In the genomic region with DNA sequence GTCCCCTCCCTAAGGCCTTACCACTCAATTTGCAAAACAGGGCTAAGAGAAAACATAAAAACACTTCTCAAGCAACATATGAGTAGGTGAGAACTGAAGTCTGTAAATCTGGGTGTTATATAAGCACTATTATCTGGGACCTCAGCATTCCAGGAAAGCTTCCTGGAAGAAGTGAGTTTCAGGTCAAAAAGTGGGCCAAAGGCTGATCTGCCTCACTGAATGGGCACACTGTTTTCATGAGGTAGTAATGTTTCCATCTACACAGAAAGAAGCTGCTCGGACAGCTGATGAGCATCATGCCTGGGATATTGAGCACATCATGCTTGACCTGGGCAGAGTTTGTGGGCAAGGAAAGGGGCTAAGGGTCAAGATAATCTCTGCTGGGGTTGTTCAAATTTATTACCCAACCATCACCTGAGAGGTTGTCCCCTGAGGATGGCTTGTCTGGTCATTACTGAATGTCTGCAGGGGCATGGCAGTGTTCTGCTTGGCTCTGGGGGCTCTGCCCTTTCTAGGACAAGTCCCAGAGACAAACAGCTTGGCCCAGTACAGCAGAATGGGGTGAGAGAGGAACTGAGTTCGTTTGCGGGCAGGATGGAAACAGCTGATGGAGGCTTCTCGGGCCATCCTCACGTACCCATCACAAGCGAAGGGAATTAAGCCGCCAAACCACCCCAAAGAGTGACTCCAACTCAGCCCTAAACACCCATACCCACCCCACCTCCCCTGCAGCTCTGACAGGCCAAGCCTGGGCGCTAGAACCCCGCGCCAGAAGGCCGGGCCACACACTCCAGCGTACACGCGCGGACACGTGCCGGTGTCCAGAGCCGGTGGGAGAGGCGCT, we compare ENCODE assay signal across 8 cellular contexts. TPM values are rescaled to one million over a fixed set of nuclear protein-coding genes. Genes with fewer than 3 reads are reported as not detected.
A peak's percentile ranks its signal among the peaks of the same experiment; 100 is the strongest.
DNase-seq lines count a peak whose midpoint lies in the region; ATAC-seq, FAIRE-seq and TF ChIP-seq lines count a peak whose summit lies in the region.

No MANE protein-coding gene starts in this region.

- intact Hi-C loops in K562 (cut with micrococcal nuclease) (loop anchor here (5.0 to 10.0 kb wide), 2 partner anchors 152 to 224 kb away; no protein-coding TSS in a partner anchor), aorta (cut with DNase I) (loop anchor here in 1 of 2 donors (2.0 to 5.0 kb wide), 2 partner anchors 42 to 90 kb away; no protein-coding TSS in a partner anchor)

- TF ChIP-seq POLR2A in K562 (conservative IDR thresholded peaks at IDR 0.05): no peak

- no peak for FAIRE-seq in K562 (lab: Jason Lieb, UNC)
- FAIRE-seq in HTR-8/SVneo (lab: Jason Lieb, UNC): no peak

- no peak overlapping the region for H3K23ac ChIP-seq in mesendoderm (ENCODE audit: low read length)

- 0 out of 2 replicates have a peak, but pooled peaks cover 11% of the 10 kb centered on the region for H4K20me1 ChIP-seq in K562 (replicated peaks; ENCODE audit: control insufficient read depth, insufficient read depth, low read length)

- no peak overlapping the region for H2BK120ac ChIP-seq in mesendoderm (ENCODE audit: low read depth, low read length)

- H2BK5ac ChIP-seq in mesendoderm (ENCODE audit: low read length): no peak overlapping the region

- H3K9me1 ChIP-seq in K562 (ENCODE audit: control insufficient read depth, insufficient read depth, low read length): no peaks in the 10 kb centered on the region

- ATAC-seq in HG03439 (IDR thresholded peaks at IDR 0.05; ENCODE audit: unreplicated experiment) (peak; percentile 13), K562 (peak; percentile 59), aorta (ENCODE audit: low FRiP score) (peak; percentile 36), HG02973 (IDR thresholded peaks at IDR 0.05; ENCODE audit: unreplicated experiment) (no peak)

- CTCF ChIA-PET in K562 (lab: Yijun Ruan, JAX; ENCODE audit: low intra/inter-chr PET ratio): interaction anchor here (2.1 kb wide), 1 partner anchor 92 kb away, joined by 12 read pairs; no protein-coding TSS in a partner anchor

- in situ Hi-C loops in K562 (cut with MboI): no loop called here

- H2BK15ac ChIP-seq in mesendoderm (replicated peaks; ENCODE audit: low read depth): no peak overlapping the region

- peak overlapping the region; percentile 91 for H3K56ac ChIP-seq in mesendoderm (ENCODE audit: low read length)

- POLR2A ChIA-PET in K562 (lab: Yijun Ruan, JAX): interaction anchor here (0.6 to 1.1 kb wide), 4 partner anchors 8 to 762 kb away, joined by 3 read pairs; no protein-coding TSS in a partner anchor

- H3K4me3 ChIP-seq in GM06990 (replicated peaks; ENCODE audit: low read depth, low read length) (peak overlapping the region; percentile 85), K562 (peak overlapping the region; percentile 79), mesendoderm (ENCODE audit: low read length) (no peak overlapping the region), aorta (ENCODE audit: low read length in 2 of 2) (no peak overlapping the region)

- no peak overlapping the region for H4K8ac ChIP-seq in mesendoderm (ENCODE audit: low read depth, low read length)

- peaks cover 6% of the 10 kb centered on the region for H3K79me1 ChIP-seq in mesendoderm (ENCODE audit: low read length)

- DNase-seq in GM06990 (ENCODE audit: extremely low read depth, insufficient read length) (no peak), K562 (ENCODE audit: extremely low read depth in 1 of 4, low spot score in 3 of 4) (peak in 1 of 4 experiments; percentile 68), mesendoderm (no peak), aorta (no peak), HTR-8/SVneo (ENCODE audit: insufficient read length, low spot score) (no peak), NCI-H1417 treated with DMSO at 0.1 percent for 48 hours (lab: John Stamatoyannopoulos, UW) (no peak)

- no peak overlapping the region for H3K4ac ChIP-seq in mesendoderm (ENCODE audit: low read depth, low read length)

- TF ChIP-seq CTCF in GM06990 (IDR thresholded peaks at IDR 0.05; ENCODE audit: insufficient read depth, low read length, poor library complexity, severe bottlenecking) (no peak), K562 (IDR thresholded peaks at IDR 0.05 in 2 of 3, conservative IDR thresholded peaks at IDR 0.05 in 1 of 3; ENCODE audit: insufficient read depth in 2 of 3, low read depth in 1 of 3, low read length in 3 of 3) (no peak)

- no peak for TF ChIP-seq RAD21 in K562 (CRISPR knock-in tag; conservative IDR thresholded peaks at IDR 0.05 in 1 of 2, IDR thresholded peaks at IDR 0.05 in 1 of 2)

- no peaks in the 10 kb centered on the region for H3K36me3 ChIP-seq in GM06990 (ENCODE audit: control insufficient read depth, insufficient read depth, low read length)
- no peaks in the 10 kb centered on the region; the same call in 2 of the 3 replicates for H3K36me3 ChIP-seq in K562 (ENCODE audit: control insufficient read depth, insufficient read depth, low read length)
- no peaks in the 10 kb centered on the region for H3K36me3 ChIP-seq in mesendoderm (ENCODE audit: control insufficient read depth, insufficient read depth, low read length)
- H3K36me3 ChIP-seq in aorta (ENCODE audit: control insufficient read depth in 1 of 2, insufficient read depth in 2 of 2, low read length in 1 of 2): no peaks in the 10 kb centered on the region

- H3K79me2 ChIP-seq in K562 (ENCODE audit: control insufficient read depth, insufficient read depth, low read length): peaks cover 36% of the 10 kb centered on the region
- H3K79me2 ChIP-seq in mesendoderm (ENCODE audit: control insufficient read depth, insufficient read depth, low read length): peaks cover 7% of the 10 kb centered on the region

- H3K18ac ChIP-seq in mesendoderm (ENCODE audit: low read length): no peak overlapping the region

- 29% methylated on average over 19 of the region's 19 CpGs for WGBS in K562 (ENCODE audit: insufficient coverage, low coverage, missing lambda C conversion rate)
- WGBS in mesendoderm (ENCODE audit: extremely low coverage, insufficient coverage, low lambda C conversion rate): no CpG with 5 or more reads among the region's 19 CpGs
- WGBS in aorta, 2 donors: 49 to 50% methylated on average over 19 of the region's 19 CpGs

- H2AFZ ChIP-seq in K562 (ENCODE audit: low read depth, low read length): peak overlapping the region; percentile 97

- H3K27ac ChIP-seq in K562 (ENCODE audit: extremely low read depth, low read depth, low read length): peak overlapping the region; percentile 85
- H3K27ac ChIP-seq in mesendoderm (ENCODE audit: low read depth, low read length): no peak overlapping the region
- peak overlapping the region in 1 of 2 donors; percentile 49 for H3K27ac ChIP-seq in aorta (ENCODE audit: low read depth in 1 of 2, low read length in 2 of 2)

- no peak for TF ChIP-seq EP300 in K562 (IDR thresholded peaks at IDR 0.05; ENCODE audit: low read length)

- no TSS peak for BruUV-seq in K562 (replicated peaks; lab: Mats Ljungman, UMichigan)

- H2AK5ac ChIP-seq in mesendoderm (ENCODE audit: low read length): no peak overlapping the region

- H3K9ac ChIP-seq in K562 (ENCODE audit: insufficient read depth in 1 of 2, low read depth in 2 of 2, low read length in 2 of 2) (peak overlapping the region; percentile 75 to 98), mesendoderm (ENCODE audit: low read length) (peak overlapping the region; percentile 74)

- H4K5ac ChIP-seq in mesendoderm (ENCODE audit: low read length): no peak overlapping the region

- H3K4me2 ChIP-seq in K562 (ENCODE audit: insufficient read depth, low read length): peak overlapping the region; percentile 88
- peak overlapping the region; percentile 60 for H3K4me2 ChIP-seq in mesendoderm (ENCODE audit: low read length)

- H3K9me3 ChIP-seq in K562 (replicated peaks; ENCODE audit: control insufficient read depth, insufficient read depth, low read depth, low read length) (no peaks in the 10 kb centered on the region), aorta (ENCODE audit: control insufficient read depth, low read length) (no peaks in the 10 kb centered on the region)

- H3K27me3 ChIP-seq in GM06990 (replicated peaks; ENCODE audit: control insufficient read depth, insufficient read depth, low read length): no peaks in the 10 kb centered on the region; the same call in 1 of the 2 replicates
- no peaks in the 10 kb centered on the region for H3K27me3 ChIP-seq in K562 (ENCODE audit: control insufficient read depth in 2 of 2, insufficient read depth in 2 of 2, low read length in 2 of 2)
- H3K27me3 ChIP-seq in mesendoderm (ENCODE audit: insufficient read depth, low read length, poor library complexity): no peaks in the 10 kb centered on the region
- no peaks in the 10 kb centered on the region for H3K27me3 ChIP-seq in aorta (ENCODE audit: control insufficient read depth in 1 of 2, insufficient read depth in 2 of 2, low read length in 1 of 2)

- H3K4me1 ChIP-seq in K562 (replicated peaks in 1 of 2; ENCODE audit: control insufficient read depth in 2 of 2, insufficient read depth in 2 of 2, low read length in 2 of 2) (peaks cover 24 to 33% of the 10 kb centered on the region in 2 experiments; a peak in 4 of 5 replicates), mesendoderm (ENCODE audit: control insufficient read depth, low read depth, low read length) (peaks cover 2% of the 10 kb centered on the region), aorta (ENCODE audit: control insufficient read depth in 1 of 2, insufficient read depth in 2 of 2, low read length in 2 of 2) (no peaks in the 10 kb centered on the region)

RNA-seq across cellular contexts. Expression of a gene that starts 1.2 kb away (rescaled TPM):
- 70.0 and 111 TPM in 2 replicates for total RNA-seq in K562 (2011; cell fraction: chromatin; rRNA removed; ENCODE audit: low replicate concordance)
- total RNA-seq in K562 (2011; cell fraction: nucleolus; rRNA removed): 56.6 and 62.9 TPM in 2 replicates
- total RNA-seq in K562 (2011; cell fraction: nucleoplasm; rRNA removed): 49.5 and 50.1 TPM in 2 replicates
- total RNA-seq in K562 (2014; rRNA removed) (15.7 and 17.8 TPM in 2 replicates), K562 (2014; rRNA removed; fragmentation: Illumina TruSeq; extraction: Trizol) (19.5 and 22.7 TPM in 2 replicates), K562 (2015; rRNA removed; fragmentation: Illumina TruSeq; extraction: Trizol) (12.5 and 13.6 TPM in 2 replicates), K562 (2021) (24.7 and 27.7 TPM in 2 replicates), aorta (10 to 100 TPM; 26.8 to 38.7 TPM)
- polyA plus RNA-seq in K562 (2011; rRNA removed) (17.1 and 21.6 TPM in 2 replicates), K562 (2014; fragmentation: Illumina TruSeq; extraction: Trizol) (22.9 and 26.1 TPM in 2 replicates), K562 (2014; fragmentation: Nextera tagmentation; extraction: Ambion mirVana) (1 to 10 TPM; 3.0 to 3.3 TPM), K562 (2014; rRNA removed) (13.7 and 16.9 TPM in 2 replicates), aorta (10 to 100 TPM in 1 of 2 donors, 1 to 10 TPM in 1; 8.6 to 17.9 TPM)
- 18.3 and 24.0 TPM in 2 replicates for polyA plus RNA-seq in K562 (2011; cell fraction: cytosol; rRNA removed)
- 28.6 and 33.9 TPM in 2 replicates for polyA plus RNA-seq in K562 (2011; cell fraction: nucleus; rRNA removed)
- polyA plus RNA-seq in K562 (2012): 15.0 and 17.4 TPM in 2 replicates
- 24.2 and 30.1 TPM in 2 replicates for polyA minus RNA-seq in K562 (2011; rRNA and poly(A)+ RNA removed)
- 19.8 and 20.9 TPM in 2 replicates for polyA minus RNA-seq in K562 (2011; cell fraction: cytosol; rRNA and poly(A)+ RNA removed)
- polyA minus RNA-seq in K562 (2011; cell fraction: nucleus; rRNA and poly(A)+ RNA removed): 18.7 and 22.3 TPM in 2 replicates
- 11.5 TPM for polyA plus RNA-seq in mesendoderm (2013, experiment 1 of 2)
- polyA plus RNA-seq in mesendoderm (2013, experiment 2 of 2): 11.6 TPM

Comparison
In these comparisons a context has a peak if more than half of its experiments do, and no peak if none do; other contexts are left out.
1. H3K4me3 ChIP-seq: peak in GM06990 (single experiment) and K562 (single experiment); none in mesendoderm (single experiment) and aorta (0 of 2).